ENCODE assay signal across 16 cellular contexts in the genomic region with DNA sequence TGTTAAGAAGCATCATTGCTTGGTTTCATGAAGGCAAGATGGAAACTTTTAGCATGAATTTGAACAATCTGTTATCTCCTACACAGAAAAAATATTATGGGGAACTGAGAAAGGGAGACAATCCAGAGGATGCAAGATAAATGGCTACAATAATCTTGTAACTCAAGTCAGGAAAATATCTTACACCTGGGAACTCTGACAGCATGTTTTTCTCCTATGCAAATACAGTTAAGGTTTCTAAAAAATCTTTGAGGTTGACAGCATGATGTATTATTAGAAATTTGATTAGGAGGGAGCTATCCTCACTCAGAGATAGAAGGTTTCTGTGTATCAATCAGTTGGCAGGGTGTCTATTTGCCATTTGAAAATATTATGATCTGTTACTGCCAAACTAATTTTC.
A peak's percentile ranks its signal among the peaks of the same experiment; 100 is the strongest.
DNase-seq lines count a peak whose midpoint lies in the region; ATAC-seq and TF ChIP-seq lines count a peak whose summit lies in the region.
"Had no signal": no experiment of that assay in that cellular context is flagged by ENCODE, and none has a peak within 500 bp of the region (broad histone marks: within the 10 kb centered on the region; RNA-seq: fewer than 3 reads in every experiment).

No MANE protein-coding gene starts in this region.

- no peak for DNase-seq in cerebellum (ENCODE audit: low spot score)
- DNase-seq in uterus, result no peak
- DNase-seq in activated CD4-positive, alpha-beta T cell treated with anti-CD3 and anti-CD28 coated beads, Interleukin-2, amount 50 U/mL, for 48 hours, result no peak
- DNase-seq: activated naive CD4-positive, alpha-beta T cell; BE2C; DMS79; effector memory CD4-positive, alpha-beta T cell; foreskin keratinocyte; H9; NCI-H2171; stimulated activated naive CD8-positive, alpha-beta T cell treated with anti-CD3 and anti-CD28 coated beads, Interleukin-15, amount 100 ng/mL, for 72 hours had no signal

- no peak overlapping the region for H3K27ac ChIP-seq in uterus
- H3K27ac ChIP-seq: foreskin keratinocyte had no signal

- H3K4me1 ChIP-seq in uterus, result no peaks in the 10 kb centered on the region
- H3K4me1 ChIP-seq: BE2C, foreskin keratinocyte had no signal

- H3K27me3 ChIP-seq in uterus, result no peaks in the 10 kb centered on the region
- H3K27me3 ChIP-seq: BE2C, foreskin keratinocyte had no signal

- H3K4me3 ChIP-seq in uterus, result no peak overlapping the region

- no peaks in the 10 kb centered on the region for H3K36me3 ChIP-seq in uterus
- H3K36me3 ChIP-seq: BE2C had no signal

- no peaks in the 10 kb centered on the region for H3K9me3 ChIP-seq in uterus
- H3K9me3 ChIP-seq: BE2C had no signal

- intact Hi-C loops in uterus (cut with DNase I; ENCODE audit: low total_unique reads), result no loop called here

- no peak for TF ChIP-seq POLR2A in uterus (IDR thresholded peaks at IDR 0.05)

- ATAC-seq in GM18861 (IDR thresholded peaks at IDR 0.05; ENCODE audit: unreplicated experiment) (peak; percentile 65), GM21515 (IDR thresholded peaks at IDR 0.05; ENCODE audit: unreplicated experiment) (peak; percentile 58), HG02885 (IDR thresholded peaks at IDR 0.05; ENCODE audit: poor library complexity, unreplicated experiment) (peak; percentile 78), HG03571 (IDR thresholded peaks at IDR 0.05; ENCODE audit: unreplicated experiment) (peak; percentile 48), esophagus mucosa (no peak)
- ATAC-seq: foreskin keratinocyte; stimulated activated naive CD8-positive, alpha-beta T cell treated with anti-CD3 and anti-CD28 coated beads, Interleukin-15, amount 100 ng/mL, for 72 hours had no signal

- TF ChIP-seq CTCF in uterus (IDR thresholded peaks at IDR 0.05), result no peak
